8 cellular contexts compared by ENCODE assay signal in genomic region chr6:31580446-31580755, GRCh38. TPM values are rescaled to one million over a fixed set of nuclear protein-coding genes. Genes with fewer than 3 reads are reported as not detected.
A peak's percentile ranks its signal among the peaks of the same experiment; 100 is the strongest.
DNase-seq lines count a peak whose midpoint lies in the region; ATAC-seq and TF ChIP-seq lines count a peak whose summit lies in the region.

No MANE protein-coding gene starts in this region.

- H3K36me3 Mint-ChIP-seq in T-helper 2 cell treated with Interferon-gamma antibody and Interleukin-4, amounts not matched to agents 5 μg/mL and 100 μg/mL, for 36 hours (ENCODE audit: low read depth), result peaks cover 68% of the 10 kb centered on the region
- peaks cover 64% of the 10 kb centered on the region in 2 donors for H3K36me3 Mint-ChIP-seq in activated naive CD4-positive, alpha-beta T cell treated with anti-CD3 and anti-CD28 coated beads, Interleukin-2, amount 50 U/mL, for 72 hours

- no peak for DNase-seq in T-helper 2 cell treated with Interferon-gamma antibody and Interleukin-4, amounts not matched to agents 5 μg/mL and 100 μg/mL, for 36 hours (ENCODE audit: low spot score)
- no peak for DNase-seq in T-helper 2 cell
- DNase-seq in activated naive CD4-positive, alpha-beta T cell treated with anti-CD3 and anti-CD28 coated beads, Interleukin-2, amount 50 U/mL, for 72 hours (ENCODE audit: low spot score in 2 of 2), result no peak
- no peak for DNase-seq in kidney epithelial cell (ENCODE audit: low read depth)
- no peak for DNase-seq in left colon
- DNase-seq in HCEC 1CT, result no peak
- DNase-seq in GM13976 (ENCODE audit: low spot score), result no peak

- H3K27me3 Mint-ChIP-seq in T-helper 2 cell treated with Interferon-gamma antibody and Interleukin-4, amounts not matched to agents 5 μg/mL and 100 μg/mL, for 36 hours (ENCODE audit: low read depth), result no peaks in the 10 kb centered on the region

- peak overlapping the region; percentile 88 to 91 for H3K9ac ChIP-seq in stomach smooth muscle (ENCODE audit: low read length in 2 of 2)

- TF ChIP-seq CTCF in kidney epithelial cell (IDR thresholded peaks at IDR 0.05; ENCODE audit: insufficient read depth, low read length, poor library complexity, severe bottlenecking), result no peak
- TF ChIP-seq CTCF in GM13976 (IDR thresholded peaks at IDR 0.05; ENCODE audit: borderline replicate concordance, control extremely low read depth, extremely low read depth, insufficient read depth, missing control alignments), result no peak

- peak in 1 of 2 donors; percentile 2 for ATAC-seq in activated naive CD4-positive, alpha-beta T cell treated with anti-CD3 and anti-CD28 coated beads, Interleukin-2, amount 50 U/mL, for 72 hours
- ATAC-seq in left colon, result no peak

- in situ Hi-C loops in GM13976 (cut with MboI; ENCODE audit: low sequenced_read_pairs, unreplicated experiment), result no loop called here

- H3K4me3 Mint-ChIP-seq in T-helper 2 cell treated with Interferon-gamma antibody and Interleukin-4, amounts not matched to agents 5 μg/mL and 100 μg/mL, for 36 hours, result peak overlapping the region; percentile 95

- intact Hi-C loops in left colon (cut with DNase I, micrococcal nuclease), result no loop called here

- peak overlapping the region; percentile 79 for H3K27ac ChIP-seq in stomach smooth muscle (ENCODE audit: low read length)

- no peaks in the 10 kb centered on the region for H3K9me3 ChIP-seq in stomach smooth muscle (ENCODE audit: control insufficient read depth in 2 of 2, low read length in 2 of 2)

- peaks cover 63% of the 10 kb centered on the region for H3K4me1 Mint-ChIP-seq in T-helper 2 cell treated with Interferon-gamma antibody and Interleukin-4, amounts not matched to agents 5 μg/mL and 100 μg/mL, for 36 hours (ENCODE audit: low read depth)

- no peaks in the 10 kb centered on the region for H3K27me3 ChIP-seq in kidney epithelial cell (ENCODE audit: control insufficient read depth, insufficient read depth, low read length)
- H3K27me3 ChIP-seq in stomach smooth muscle (ENCODE audit: control insufficient read depth in 1 of 2, insufficient read depth in 2 of 2, low read length in 2 of 2), result no peaks in the 10 kb centered on the region

- H3K36me3 ChIP-seq in kidney epithelial cell (ENCODE audit: control insufficient read depth, insufficient read depth, low read length), result no peaks in the 10 kb centered on the region
- no peaks in the 10 kb centered on the region for H3K36me3 ChIP-seq in stomach smooth muscle (ENCODE audit: control insufficient read depth in 2 of 2, insufficient read depth in 2 of 2, low read length in 2 of 2)

- H3K4me1 ChIP-seq in stomach smooth muscle (ENCODE audit: control insufficient read depth, insufficient read depth, low read length), result peaks cover 19% of the 10 kb centered on the region

- H3K4me3 ChIP-seq in kidney epithelial cell (ENCODE audit: low read depth, low read length) (peak overlapping the region; percentile 85), stomach smooth muscle (ENCODE audit: low read length in 2 of 2) (peak overlapping the region; percentile 92 to 94)

- peak overlapping the region; percentile 91 for H3K27ac Mint-ChIP-seq in T-helper 2 cell treated with Interferon-gamma antibody and Interleukin-4, amounts not matched to agents 5 μg/mL and 100 μg/mL, for 36 hours
- peak overlapping the region; percentile 72 to 95 for H3K27ac Mint-ChIP-seq in activated naive CD4-positive, alpha-beta T cell treated with anti-CD3 and anti-CD28 coated beads, Interleukin-2, amount 50 U/mL, for 72 hours

- H3K9me3 Mint-ChIP-seq in T-helper 2 cell treated with Interferon-gamma antibody and Interleukin-4, amounts not matched to agents 5 μg/mL and 100 μg/mL, for 36 hours, result no peaks in the 10 kb centered on the region
- no peaks in the 10 kb centered on the region for H3K9me3 Mint-ChIP-seq in activated naive CD4-positive, alpha-beta T cell treated with anti-CD3 and anti-CD28 coated beads, Interleukin-2, amount 50 U/mL, for 72 hours

RNA-seq across cellular contexts. Expression of gene LTB, which starts 1.8 kb away (rescaled TPM):
- total RNA-seq in activated naive CD4-positive, alpha-beta T cell treated with anti-CD3 and anti-CD28 coated beads, Interleukin-2, amount 50 U/mL, for 72 hours, result 100 to 1,000 TPM in 1 of 2 donors, 10 to 100 TPM in 1; 89.3 to 294 TPM
- total RNA-seq in kidney epithelial cell (19.3 and 21.4 TPM in 2 replicates), left colon (1 to 10 TPM in 1 of 2 donors, under 1 TPM in 1; 0.70 to 3.0 TPM)

RNA-seq across cellular contexts. Expression of gene TNF, which starts 5.0 kb away (rescaled TPM):
- total RNA-seq in activated naive CD4-positive, alpha-beta T cell treated with anti-CD3 and anti-CD28 coated beads, Interleukin-2, amount 50 U/mL, for 72 hours, result 100 to 1,000 TPM in 1 of 2 donors, 10 to 100 TPM in 1; 52.0 to 250 TPM
- total RNA-seq in kidney epithelial cell (16.7 and 18.6 TPM in 2 replicates), left colon (1 to 10 TPM in 1 of 2 donors, under 1 TPM in 1; 0.27 to 1.4 TPM)

RNA-seq across cellular contexts. Expression of gene LST1, which starts 5.7 kb away (rescaled TPM):
- 10 to 100 TPM; 18.2 to 21.6 TPM for total RNA-seq in activated naive CD4-positive, alpha-beta T cell treated with anti-CD3 and anti-CD28 coated beads, Interleukin-2, amount 50 U/mL, for 72 hours
- total RNA-seq in kidney epithelial cell, result 0.42 TPM in 1 of 2 replicates, not detected in the other
- total RNA-seq in left colon, result 1 to 10 TPM; 2.4 to 5.8 TPM

RNA-seq across cellular contexts. Expression of gene LTA, which starts 8.3 kb away (rescaled TPM):
- total RNA-seq in activated naive CD4-positive, alpha-beta T cell treated with anti-CD3 and anti-CD28 coated beads, Interleukin-2, amount 50 U/mL, for 72 hours, result 1,000 to 10,000 TPM in 1 of 2 donors, 100 to 1,000 TPM in 1; 266 to 1,366 TPM
- total RNA-seq in kidney epithelial cell, result 0.92 TPM in 1 of 2 replicates, not detected in the other
- under 1 TPM in 1 of 2 donors, not detected in 1; 0.36 TPM for total RNA-seq in left colon

RNA-seq across cellular contexts. Expression of gene NCR3, which starts 12.4 kb away (rescaled TPM):
- 10 to 100 TPM; 12.7 to 17.2 TPM for total RNA-seq in activated naive CD4-positive, alpha-beta T cell treated with anti-CD3 and anti-CD28 coated beads, Interleukin-2, amount 50 U/mL, for 72 hours
- total RNA-seq in kidney epithelial cell, result not detected in 2 replicates
- total RNA-seq in left colon, result 1 to 10 TPM in 1 of 2 donors, not detected in 1; 1.1 TPM
